In genomic region chr9:136511670-136512592, GRCh38 we compare ENCODE assay signal across 12 cellular contexts. TPM values are rescaled to one million over a fixed set of nuclear protein-coding genes. Genes with fewer than 3 reads are reported as not detected.
A peak's percentile ranks its signal among the peaks of the same experiment; 100 is the strongest.
DNase-seq lines count a peak whose midpoint lies in the region; ATAC-seq and TF ChIP-seq lines count a peak whose summit lies in the region.
"Had no signal": no experiment of that assay in that cellular context is flagged by ENCODE, and none has a peak within 500 bp of the region (broad histone marks: within the 10 kb centered on the region; RNA-seq: fewer than 3 reads in every experiment).

No MANE protein-coding gene starts in this region.

- no peak overlapping the region for H3K18ac ChIP-seq in H9 (ENCODE audit: insufficient read length, low read depth, low read length)

- no CpG with 5 or more reads among the region's 46 CpGs for WGBS in H9 (ENCODE audit: extremely low coverage, insufficient read length, low lambda C conversion rate)

- H3K27ac ChIP-seq in lower lobe of right lung (peak overlapping the region; percentile 89), skin epidermis (peak overlapping the region; percentile 8 to 91 (median 66)), H9 (ENCODE audit: insufficient read length, low read depth, low read length) (no peak overlapping the region)
- H3K27ac ChIP-seq: SJSA1 had no signal

- no peak overlapping the region for H3K4ac ChIP-seq in H9 (ENCODE audit: low read depth, low read length)

- peaks cover 35% of the 10 kb centered on the region for H3K36me3 Mint-ChIP-seq in stimulated activated memory B cell treated with anti-CD40 and anti-IgM and Interleukin-4, amounts not matched to agents 10 μg/mL and 1 μg/mL and 100 μg/mL, for 72 hours
- peaks cover 4 to 61% (median 57%) of the 10 kb centered on the region in 3 experiments; a peak in 6 of 7 replicates for H3K36me3 Mint-ChIP-seq in H9 (ENCODE audit: insufficient read depth in 1 of 3, low read depth in 3 of 3)

- H4K5ac ChIP-seq in H9 (ENCODE audit: insufficient read length, low read depth, low read length) = no peak overlapping the region

- DNase-seq in UCSD-AML1 (lab: John Stamatoyannopoulos, UW; ENCODE audit: unreplicated experiment) = peak; percentile 80
- peak; percentile 72 for DNase-seq in lower lobe of right lung
- no peak for DNase-seq in H9
- no peak for DNase-seq in NCI-H226
- no peak for DNase-seq in activated effector memory CD4-positive, alpha-beta T cell treated with anti-CD3 and anti-CD28 coated beads, Interleukin-2, amount 50 U/mL, for 16 hours
- DNase-seq: activated CD4-positive, CD25-positive, alpha-beta regulatory T cell treated with anti-CD3 and anti-CD28 coated beads, Interleukin-2, amount 50 U/mL, for 72 hours; activated gamma-delta T cell; Karpas-422 had no signal

- peak overlapping the region; percentile 4 for H3K4me3 ChIP-seq in lower lobe of right lung
- H3K4me3 ChIP-seq in skin epidermis = no peak overlapping the region
- H3K4me3 ChIP-seq: SJSA1 had no signal

- H4K91ac ChIP-seq in H9 (ENCODE audit: insufficient read length, low read depth, low read length) = no peak overlapping the region

- H3K14ac ChIP-seq in H9 (ENCODE audit: insufficient read depth, low read length) = no peak overlapping the region

- H3K4me3 Mint-ChIP-seq in stimulated activated memory B cell treated with anti-CD40 and anti-IgM and Interleukin-4, amounts not matched to agents 10 μg/mL and 1 μg/mL and 100 μg/mL, for 72 hours = no peak overlapping the region
- no peak overlapping the region for H3K4me3 Mint-ChIP-seq in H9

- no peaks in the 10 kb centered on the region for H3K23me2 ChIP-seq in H9 (ENCODE audit: insufficient read length, low read depth, low read length, poor library complexity, severe bottlenecking)

- ATAC-seq in esophagus mucosa (peak; percentile 21), lower lobe of right lung (peak; percentile 46 to 47)
- no peak for ATAC-seq in stimulated activated memory B cell treated with anti-CD40 and anti-IgM and Interleukin-4, amounts not matched to agents 10 μg/mL and 1 μg/mL and 100 μg/mL, for 72 hours

- H3K9me3 Mint-ChIP-seq in stimulated activated memory B cell treated with anti-CD40 and anti-IgM and Interleukin-4, amounts not matched to agents 10 μg/mL and 1 μg/mL and 100 μg/mL, for 72 hours = no peaks in the 10 kb centered on the region
- H3K9me3 Mint-ChIP-seq in H9 = no peaks in the 10 kb centered on the region

- H3K27ac Mint-ChIP-seq in stimulated activated memory B cell treated with anti-CD40 and anti-IgM and Interleukin-4, amounts not matched to agents 10 μg/mL and 1 μg/mL and 100 μg/mL, for 72 hours = no peak overlapping the region
- peak overlapping the region in 1 of 3 experiments; percentile 61; a peak in 1 of 7 replicates for H3K27ac Mint-ChIP-seq in H9

- H3K4me1 ChIP-seq in lower lobe of right lung (peaks cover 34% of the 10 kb centered on the region), H9 (ENCODE audit: insufficient read depth, low read length) (no peaks in the 10 kb centered on the region)
- H3K4me1 ChIP-seq: SJSA1 had no signal

- H3K23ac ChIP-seq in H9 (ENCODE audit: insufficient read length, low read depth, low read length) = no peak overlapping the region

- no peak overlapping the region for H3K4me2 ChIP-seq in H9 (ENCODE audit: insufficient read depth, insufficient read length, low read length)

- H2BK15ac ChIP-seq in H9 (ENCODE audit: low read depth, low read length) = no peak overlapping the region

- H3K56ac ChIP-seq in H9 (ENCODE audit: insufficient read length, low read depth, low read length) = no peak overlapping the region

- no peak overlapping the region for H3T11ph ChIP-seq in H9 (ENCODE audit: low read length)

- no peak overlapping the region for H2BK20ac ChIP-seq in H9 (ENCODE audit: low read depth, low read length, poor library complexity, severe bottlenecking)

- H2BK12ac ChIP-seq in H9 (ENCODE audit: insufficient read length, low read depth, low read length) = no peak overlapping the region

- peaks cover 3% of the 10 kb centered on the region for H4K20me1 ChIP-seq in H9 (ENCODE audit: control insufficient read depth, insufficient read depth, insufficient read length)

- H3K4me1 Mint-ChIP-seq in stimulated activated memory B cell treated with anti-CD40 and anti-IgM and Interleukin-4, amounts not matched to agents 10 μg/mL and 1 μg/mL and 100 μg/mL, for 72 hours = no peaks in the 10 kb centered on the region
- H3K4me1 Mint-ChIP-seq in H9 = no peaks in the 10 kb centered on the region

- no peak overlapping the region for H3K9ac ChIP-seq in H9 (ENCODE audit: extremely low read depth, insufficient read length, low read length)

- H3K27me3 ChIP-seq in lower lobe of right lung (ENCODE audit: low read depth) (no peaks in the 10 kb centered on the region), H9 (ENCODE audit: insufficient read depth, low read length) (no peaks in the 10 kb centered on the region)
- H3K27me3 ChIP-seq: SJSA1 had no signal

- no peaks in the 10 kb centered on the region for H3K79me2 ChIP-seq in H9 (ENCODE audit: insufficient read depth, low read length)

- H2AK5ac ChIP-seq in H9 (ENCODE audit: insufficient read length, low read length) = no peak overlapping the region

- no peak for TF ChIP-seq CTCF in lower lobe of right lung (IDR thresholded peaks at IDR 0.05)
- TF ChIP-seq CTCF in H9 (conservative IDR thresholded peaks at IDR 0.05) = no peak

- H3K36me3 ChIP-seq in lower lobe of right lung = peaks cover 100% of the 10 kb centered on the region

- no peak overlapping the region for H2AFZ ChIP-seq in H9 (ENCODE audit: low read length)

- no peak overlapping the region for H2BK5ac ChIP-seq in H9 (ENCODE audit: insufficient read length, low read length)

- H3K79me1 ChIP-seq in H9 (ENCODE audit: insufficient read depth, low read depth, low read length, poor library complexity, severe bottlenecking) = no peaks in the 10 kb centered on the region

- no peak overlapping the region for H4K8ac ChIP-seq in H9 (replicated peaks; ENCODE audit: insufficient read length, low read depth, low read length)

- no peak overlapping the region for H2BK120ac ChIP-seq in H9 (ENCODE audit: low read depth, low read length, poor library complexity, severe bottlenecking)

- H3K27me3 Mint-ChIP-seq in stimulated activated memory B cell treated with anti-CD40 and anti-IgM and Interleukin-4, amounts not matched to agents 10 μg/mL and 1 μg/mL and 100 μg/mL, for 72 hours = no peaks in the 10 kb centered on the region
- H3K27me3 Mint-ChIP-seq in H9 (ENCODE audit: low read depth) = no peaks in the 10 kb centered on the region

- H3K9me3 ChIP-seq in lower lobe of right lung (no peaks in the 10 kb centered on the region), H9 (ENCODE audit: control insufficient read depth, low read depth, low read length) (no peaks in the 10 kb centered on the region)
- H3K9me3 ChIP-seq: SJSA1 had no signal

- intact Hi-C loops in lower lobe of right lung (cut with DNase I) = no loop called here

RNA-seq across cellular contexts. Expression of gene SEC16A, which starts 29.1 kb away (rescaled TPM):
- 32.0 TPM for total RNA-seq in esophagus mucosa
- 66.5 TPM for total RNA-seq in lower lobe of right lung
- 52.1 and 56.4 TPM in 2 replicates for total RNA-seq in H9 (2021)

RNA-seq across cellular contexts. Expression of gene NOTCH1, which starts 33.9 kb away (rescaled TPM):
- total RNA-seq in esophagus mucosa = 30.6 TPM
- 91.4 TPM for total RNA-seq in lower lobe of right lung
- 63.7 and 71.6 TPM in 2 replicates for total RNA-seq in H9 (2021)

Comparison
In these comparisons a context has a peak if more than half of its experiments do, and no peak if none do; other contexts are left out.
1. DNase-seq: peak in UCSD-AML1 (single experiment) and lower lobe of right lung (single experiment); none in H9 (single experiment), NCI-H226 (single experiment) and activated effector memory CD4-positive, alpha-beta T cell treated with anti-CD3 and anti-CD28 coated beads, Interleukin-2, amount 50 U/mL, for 16 hours (single experiment).